Comparison of ENCODE assay signal across 27 cellular contexts in the genomic region with DNA sequence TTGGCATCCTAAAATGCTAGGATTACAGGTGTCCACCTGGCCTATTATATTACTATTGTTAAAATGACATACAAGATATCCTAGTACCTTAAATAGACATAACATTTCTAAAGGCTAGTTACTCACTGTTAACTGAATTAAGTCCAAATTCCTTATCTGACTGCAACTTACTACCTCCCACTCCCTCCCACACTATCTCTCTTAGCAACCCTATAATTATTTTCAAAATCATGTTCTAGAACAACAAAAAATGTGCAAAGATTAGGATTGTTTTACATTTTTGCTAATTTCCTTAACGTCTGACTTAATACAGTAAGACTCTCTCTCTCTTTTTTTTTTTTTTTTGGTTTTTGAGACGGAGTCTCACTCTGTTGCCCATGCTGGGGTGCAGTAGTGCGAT. TPM values are rescaled to one million over a fixed set of nuclear protein-coding genes. Genes with fewer than 3 reads are reported as not detected.
DNase-seq lines count a peak whose midpoint lies in the region; ATAC-seq, FAIRE-seq and TF ChIP-seq lines count a peak whose summit lies in the region.
"Had no signal": no experiment of that assay in that cellular context is flagged by ENCODE, and none has a peak within 500 bp of the region (broad histone marks: within the 10 kb centered on the region; RNA-seq: fewer than 3 reads in every experiment).

No MANE protein-coding gene starts in this region.

- H3K9me3 Mint-ChIP-seq in natural killer cell (no peaks in the 10 kb centered on the region), astrocyte (ENCODE audit: unreplicated experiment) (no peaks in the 10 kb centered on the region), immature natural killer cell (peaks cover 0 to 4% (median 0%) of the 10 kb centered on the region in 6 donors)
- H3K9me3 Mint-ChIP-seq in natural killer cell treated with Interleukin-12 subunit alpha and Interleukin-12 subunit beta and Interleukin-15 and Interleukin-18, amount 100 ng/mL, for 72 hours, result no peaks in the 10 kb centered on the region

- TF ChIP-seq CTCF in natural killer cell (IDR thresholded peaks at IDR 0.05), result no peak
- no peak for TF ChIP-seq CTCF in astrocyte (IDR thresholded peaks at IDR 0.05; ENCODE audit: insufficient read depth, low read depth, low read length)
- no peak for TF ChIP-seq CTCF in dorsolateral prefrontal cortex (IDR thresholded peaks at IDR 0.05 in 54 of 56, conservative IDR thresholded peaks at IDR 0.05 in 2 of 56; ENCODE audit: low read depth in 1 of 56, partially characterized antibody in 56 of 56)
- no peak for TF ChIP-seq CTCF in esophagus muscularis mucosa (IDR thresholded peaks at IDR 0.05)

- H3K4me1 ChIP-seq in astrocyte (ENCODE audit: insufficient read depth, low read length) (peaks cover 4% of the 10 kb centered on the region), esophagus muscularis mucosa (peaks cover 0 to 14% (median 9%) of the 10 kb centered on the region in 4 donors)

- H3K27me3 Mint-ChIP-seq in natural killer cell (ENCODE audit: low read depth in 2 of 2) (no peaks in the 10 kb centered on the region), astrocyte (ENCODE audit: low read depth, unreplicated experiment) (no peaks in the 10 kb centered on the region), immature natural killer cell (ENCODE audit: low read depth in 3 of 3) (peaks cover 6 to 9% (median 8%) of the 10 kb centered on the region in 3 donors)
- H3K27me3 Mint-ChIP-seq in natural killer cell treated with Interleukin-12 subunit alpha and Interleukin-12 subunit beta and Interleukin-15 and Interleukin-18, amount 100 ng/mL, for 72 hours, result no peaks in the 10 kb centered on the region
- H3K27me3 Mint-ChIP-seq: B cell had no signal

- DNase-seq in natural killer cell (no peak), astrocyte (ENCODE audit: low read depth) (peak; percentile 50), immature natural killer cell (no peak), dorsolateral prefrontal cortex (no peak), esophagus muscularis mucosa (ENCODE audit: extremely low spot score) (no peak), posterior cingulate gyrus (no peak)
- no peak for DNase-seq in natural killer cell treated with Interleukin-12 subunit alpha and Interleukin-12 subunit beta and Interleukin-15 and Interleukin-18, amount 100 ng/mL, for 72 hours (ENCODE audit: low spot score)
- no peak for DNase-seq in stimulated activated CD4-positive, alpha-beta T cell treated with anti-CD3 and anti-CD28 coated beads, Interleukin-4, amount 100 ng/mL, for 24 hours
- DNase-seq: Calu3, DMS79 treated with DMSO at 0.1 percent for 48 hours, GF-D8, HCEC 1CT, KG1, MM.1S, NCI-H1694, NCI-H2081, NCI-H2227 treated with DMSO at 0.1 percent for 48 hours, NCI-H510A, NCI-H69, SHP77 had no signal

- H3K27ac Mint-ChIP-seq in natural killer cell, result peak overlapping the region in 1 of 2 donors; percentile 45
- no peak overlapping the region for H3K27ac Mint-ChIP-seq in natural killer cell treated with Interleukin-12 subunit alpha and Interleukin-12 subunit beta and Interleukin-15 and Interleukin-18, amount 100 ng/mL, for 72 hours
- no peak overlapping the region for H3K27ac Mint-ChIP-seq in astrocyte (ENCODE audit: unreplicated experiment)
- H3K27ac Mint-ChIP-seq in immature natural killer cell, result peak overlapping the region in 4 of 6 donors; percentile 3 to 55 (median 12)
- H3K27ac Mint-ChIP-seq: B cell had no signal

- H3K4me2 ChIP-seq in astrocyte (ENCODE audit: low read length), result no peak overlapping the region
- H3K4me2 ChIP-seq: A549 had no signal

- TF ChIP-seq EP300 in esophagus muscularis mucosa (IDR thresholded peaks at IDR 0.05), result no peak

- H3K9me3 ChIP-seq in astrocyte (ENCODE audit: insufficient read depth, low read depth, low read length) (no peaks in the 10 kb centered on the region), esophagus muscularis mucosa (no peaks in the 10 kb centered on the region)

- peaks cover 3% of the 10 kb centered on the region for H4K20me1 ChIP-seq in astrocyte (ENCODE audit: insufficient read depth, low read length)

- H3K36me3 Mint-ChIP-seq in natural killer cell (no peaks in the 10 kb centered on the region), astrocyte (ENCODE audit: low read depth, unreplicated experiment) (no peaks in the 10 kb centered on the region), immature natural killer cell (peaks cover 0 to 5% (median 4%) of the 10 kb centered on the region in 3 donors)
- H3K36me3 Mint-ChIP-seq in natural killer cell treated with Interleukin-12 subunit alpha and Interleukin-12 subunit beta and Interleukin-15 and Interleukin-18, amount 100 ng/mL, for 72 hours, result peaks cover 14% of the 10 kb centered on the region

- H3K4me3 ChIP-seq in astrocyte (ENCODE audit: insufficient read depth, low read depth, low read length) (no peak overlapping the region), dorsolateral prefrontal cortex (no peak overlapping the region), esophagus muscularis mucosa (no peak overlapping the region)
- H3K4me3 ChIP-seq: A549 had no signal

- TF ChIP-seq POLR2A in esophagus muscularis mucosa (IDR thresholded peaks at IDR 0.05; ENCODE audit: low read depth), result no peak

- H3K79me2 ChIP-seq in astrocyte (ENCODE audit: insufficient read depth, low read length), result peaks cover 15% of the 10 kb centered on the region

- H3K27ac ChIP-seq in astrocyte (ENCODE audit: low read depth, low read length) (no peak overlapping the region), dorsolateral prefrontal cortex (no peak overlapping the region), esophagus muscularis mucosa (replicated peaks in 1 of 4) (no peak overlapping the region)
- H3K27ac ChIP-seq: A549, C4-2B, RWPE1 had no signal

- H2AFZ ChIP-seq in astrocyte (ENCODE audit: low read depth, low read length), result no peak overlapping the region

- ATAC-seq in natural killer cell, result no peak
- ATAC-seq in natural killer cell treated with Interleukin-12 subunit alpha and Interleukin-12 subunit beta and Interleukin-15 and Interleukin-18, amount 100 ng/mL, for 72 hours, result no peak
- ATAC-seq: A549, Panc1 had no signal

- intact Hi-C loops in natural killer cell (cut with micrococcal nuclease) (no loop called here), dorsolateral prefrontal cortex (cut with DNase I) (no loop called here), esophagus muscularis mucosa (cut with DNase I) (no loop called here), posterior cingulate gyrus (cut with DNase I) (no loop called here)

- peaks cover 33% of the 10 kb centered on the region in 2 donors for H3K4me1 Mint-ChIP-seq in natural killer cell
- H3K4me1 Mint-ChIP-seq in natural killer cell treated with Interleukin-12 subunit alpha and Interleukin-12 subunit beta and Interleukin-15 and Interleukin-18, amount 100 ng/mL, for 72 hours (ENCODE audit: low read depth in 2 of 2), result peaks cover 13 to 21% of the 10 kb centered on the region in 2 donors
- peaks cover 6% of the 10 kb centered on the region for H3K4me1 Mint-ChIP-seq in astrocyte (ENCODE audit: low read depth, unreplicated experiment)
- peaks cover 26 to 32% of the 10 kb centered on the region in 2 donors for H3K4me1 Mint-ChIP-seq in immature natural killer cell

- H3K9ac ChIP-seq in astrocyte (ENCODE audit: low read length), result no peak overlapping the region

- 74% methylated on average over 3 of the region's 3 CpGs for whole genome bisulfite sequencing in esophagus muscularis mucosa

- H3K36me3 ChIP-seq in astrocyte (ENCODE audit: insufficient read depth, low read length) (no peaks in the 10 kb centered on the region), esophagus muscularis mucosa (no peaks in the 10 kb centered on the region)

- no peak for FAIRE-seq in astrocyte (lab: Jason Lieb, UNC)
- FAIRE-seq: A549, GM12892, H1 had no signal

- peak overlapping the region; percentile 35 for H3K4me3 Mint-ChIP-seq in natural killer cell
- H3K4me3 Mint-ChIP-seq in natural killer cell treated with Interleukin-12 subunit alpha and Interleukin-12 subunit beta and Interleukin-15 and Interleukin-18, amount 100 ng/mL, for 72 hours, result no peak overlapping the region
- no peak overlapping the region for H3K4me3 Mint-ChIP-seq in astrocyte (ENCODE audit: unreplicated experiment)
- H3K4me3 Mint-ChIP-seq in immature natural killer cell, result no peak overlapping the region
- H3K4me3 Mint-ChIP-seq: B cell had no signal

- H3K27me3 ChIP-seq in astrocyte (ENCODE audit: insufficient read depth, low read length) (no peaks in the 10 kb centered on the region), dorsolateral prefrontal cortex (peaks cover 0 to 26% (median 0%) of the 10 kb centered on the region in 45 donors), esophagus muscularis mucosa (no peaks in the 10 kb centered on the region)

RNA-seq across cellular contexts. Expression of a gene that starts 2.2 kb away (rescaled TPM):
- total RNA-seq in natural killer cell (10 to 100 TPM; 41.7 to 53.5 (median 43.8) TPM), astrocyte (6.6 and 8.6 TPM in 2 replicates), dorsolateral prefrontal cortex (10 to 100 TPM; 11.3 to 58.5 (median 23.8) TPM), esophagus muscularis mucosa (1 to 10 TPM; 4.1 to 8.3 (median 6.3) TPM)
- 10 to 100 TPM; 23.0 to 33.2 TPM for total RNA-seq in natural killer cell treated with Interleukin-12 subunit alpha and Interleukin-12 subunit beta and Interleukin-15 and Interleukin-18, amount 100 ng/mL, for 72 hours
- polyA plus RNA-seq in immature natural killer cell, result 100 to 1,000 TPM in 1 of 3 donors, 10 to 100 TPM in 2; 34.5 to 118 (median 39.1) TPM

Comparison
In these comparisons a context has a peak if more than half of its experiments do, and no peak if none do; other contexts are left out.
1. H3K27ac Mint-ChIP-seq: peak in immature natural killer cell (4 of 6); none in natural killer cell treated with Interleukin-12 subunit alpha and Interleukin-12 subunit beta and Interleukin-15 and Interleukin-18, amount 100 ng/mL, for 72 hours (0 of 2) and astrocyte (single experiment).